In genomic region chr11:47347134-47347533, GRCh38 we compare ENCODE assay signal across 24 cellular contexts. TPM values are rescaled to one million over a fixed set of nuclear protein-coding genes. Genes with fewer than 3 reads are reported as not detected.
A peak's percentile ranks its signal among the peaks of the same experiment; 100 is the strongest.
DNase-seq lines count a peak whose midpoint lies in the region; ATAC-seq, FAIRE-seq and TF ChIP-seq lines count a peak whose summit lies in the region.
"Had no signal": no experiment of that assay in that cellular context is flagged by ENCODE, and none has a peak within 500 bp of the region (broad histone marks: within the 10 kb centered on the region; RNA-seq: fewer than 3 reads in every experiment).

No MANE protein-coding gene starts in this region.

- no peak overlapping the region; a peak in 1 of 4 replicates for H3K9ac ChIP-seq in K562 (ENCODE audit: insufficient read depth in 1 of 2, low read depth in 2 of 2, low read length in 2 of 2)
- H3K9ac ChIP-seq: GM23248 had no signal

- H3K79me2 ChIP-seq in K562 (ENCODE audit: control insufficient read depth, insufficient read depth, low read length) (no peaks in the 10 kb centered on the region), osteoblast (ENCODE audit: insufficient read depth, low read length) (no peaks in the 10 kb centered on the region)

- H4K20me1 ChIP-seq in K562 (replicated peaks; ENCODE audit: control insufficient read depth, insufficient read depth, low read length) (peaks cover 3% of the 10 kb centered on the region; the same call in 1 of the 2 replicates), osteoblast (ENCODE audit: insufficient read depth, low read length) (no peaks in the 10 kb centered on the region)

- POLR2A ChIA-PET in K562 (lab: Yijun Ruan, JAX), result interaction anchor here (1.2 kb wide), 1 partner anchor 87 kb away, joined by 3 read pairs; no protein-coding TSS in a partner anchor

- in situ Hi-C loops in K562 (cut with MboI), result loop anchor here (10.0 kb wide), 1 partner anchor 172 kb away; the partner anchor contains the start of gene ARFGAP2

- H3K9me1 ChIP-seq in K562 (ENCODE audit: control insufficient read depth, insufficient read depth, low read length), result peaks cover 2% of the 10 kb centered on the region

- H3K27me3 ChIP-seq in heart left ventricle (no peaks in the 10 kb centered on the region), K562 (ENCODE audit: control insufficient read depth in 2 of 2, insufficient read depth in 2 of 2, low read length in 2 of 2) (peaks cover 13 to 42% of the 10 kb centered on the region in 2 experiments; a peak in 4 of 5 replicates), osteoblast (ENCODE audit: insufficient read depth, low read length) (peaks cover 5% of the 10 kb centered on the region)
- H3K27me3 ChIP-seq: BE2C had no signal

- H3K4me3 ChIP-seq in heart left ventricle (peak overlapping the region in 9 of 12 donors; percentile 8 to 95 (median 67)), K562 (no peak overlapping the region), osteoblast (ENCODE audit: insufficient read depth, low read length) (no peak overlapping the region)
- H3K4me3 ChIP-seq: GM23248 had no signal

- intact Hi-C loops in heart left ventricle (cut with DNase I), result no loop called here
- intact Hi-C loops in left cardiac atrium (cut with DNase I), result no loop called here
- intact Hi-C loops in K562 (cut with micrococcal nuclease), result no loop called here
- intact Hi-C loops in left ventricle myocardium superior (cut with micrococcal nuclease), result no loop called here

- BruUV-seq in K562 (replicated peaks; lab: Mats Ljungman, UMichigan), result no TSS peak

- ATAC-seq in heart left ventricle (no peak), left cardiac atrium (no peak), K562 (no peak), left ventricle myocardium superior (no peak)
- ATAC-seq: HCT116 had no signal

- peaks cover 0 to 58% (median 3%) of the 10 kb centered on the region in 12 donors for H3K4me1 ChIP-seq in heart left ventricle
- peaks cover 0 to 42% of the 10 kb centered on the region in 2 experiments; a peak in 2 of 5 replicates for H3K4me1 ChIP-seq in K562 (replicated peaks in 1 of 2; ENCODE audit: control insufficient read depth in 2 of 2, insufficient read depth in 2 of 2, low read length in 2 of 2)
- no peaks in the 10 kb centered on the region for H3K4me1 ChIP-seq in osteoblast (ENCODE audit: insufficient read depth, low read length)
- H3K4me1 ChIP-seq: Caco-2 had no signal

- 27 to 56% (median 44%) methylated on average over 5 of the region's 5 CpGs for WGBS in heart left ventricle, 4 donors
- WGBS in K562 (ENCODE audit: insufficient coverage, low coverage, missing lambda C conversion rate), result 20% methylated on average over 5 of the region's 5 CpGs

- H3K27ac ChIP-seq in heart left ventricle (peak overlapping the region in 7 of 12 donors; percentile 4 to 97 (median 59)), K562 (ENCODE audit: extremely low read depth, low read depth, low read length) (no peak overlapping the region), osteoblast (ENCODE audit: low read depth, low read length) (no peak overlapping the region)
- H3K27ac ChIP-seq: GM23248, HL-60 had no signal

- DNase-seq in heart left ventricle, result peak in 1 of 5 donors; percentile 17
- no peak for DNase-seq in left cardiac atrium
- DNase-seq in K562 (ENCODE audit: extremely low read depth in 1 of 4, low spot score in 3 of 4), result no peak
- DNase-seq in left ventricle myocardium superior, result peak; percentile 19
- peak; percentile 35 for DNase-seq in osteoblast (ENCODE audit: insufficient read length, low spot score, missing footprints)
- DNase-seq in HCEC 1CT, result no peak
- no peak for DNase-seq in NCI-H2107 (lab: John Stamatoyannopoulos, UW)
- DNase-seq: ACHN; BE2C; C1 segment of cervical spinal cord; Caco-2; CD4-positive, CD25-positive, alpha-beta regulatory T cell; GM23248; HFFc6; IMR-90 had no signal

- H3K36me3 ChIP-seq in heart left ventricle, result peaks cover 0 to 89% (median 31%) of the 10 kb centered on the region in 9 donors
- no peaks in the 10 kb centered on the region for H3K36me3 ChIP-seq in K562 (ENCODE audit: control insufficient read depth, insufficient read depth, low read length)
- H3K36me3 ChIP-seq in osteoblast (ENCODE audit: insufficient read depth, low read length), result no peaks in the 10 kb centered on the region
- H3K36me3 ChIP-seq: BE2C had no signal

- TF ChIP-seq EP300 in K562 (IDR thresholded peaks at IDR 0.05; ENCODE audit: low read length), result no peak

- TF ChIP-seq POLR2A in heart left ventricle (IDR thresholded peaks at IDR 0.05), result no peak
- TF ChIP-seq POLR2A in K562 (conservative IDR thresholded peaks at IDR 0.05), result no peak

- no peak for TF ChIP-seq CTCF in heart left ventricle (IDR thresholded peaks at IDR 0.05)
- TF ChIP-seq CTCF in K562 (IDR thresholded peaks at IDR 0.05 in 2 of 3, conservative IDR thresholded peaks at IDR 0.05 in 1 of 3; ENCODE audit: insufficient read depth in 2 of 3, low read depth in 1 of 3, low read length in 3 of 3), result no peak
- no peak for TF ChIP-seq CTCF in osteoblast (IDR thresholded peaks at IDR 0.05; ENCODE audit: extremely low read depth, low read depth, low read length)

- FAIRE-seq in K562 (lab: Jason Lieb, UNC), result no peak
- FAIRE-seq: D721Med, G401.6, GM12891, GM19239, H54 had no signal

- no peak overlapping the region for H3K4me2 ChIP-seq in K562 (ENCODE audit: insufficient read depth, low read length)
- H3K4me2 ChIP-seq in osteoblast (ENCODE audit: insufficient read depth, low read length), result no peak overlapping the region

- no peaks in the 10 kb centered on the region for H3K9me3 ChIP-seq in heart left ventricle
- no peaks in the 10 kb centered on the region for H3K9me3 ChIP-seq in K562 (replicated peaks; ENCODE audit: control insufficient read depth, insufficient read depth, low read depth, low read length)
- no peaks in the 10 kb centered on the region for H3K9me3 ChIP-seq in osteoblast (ENCODE audit: low read depth, low read length)
- H3K9me3 ChIP-seq: BE2C, Caco-2 had no signal

- H2AFZ ChIP-seq in K562 (ENCODE audit: low read depth, low read length) (no peak overlapping the region), osteoblast (ENCODE audit: low read length) (no peak overlapping the region)
- H2AFZ ChIP-seq: GM23248 had no signal

- CTCF ChIA-PET in K562 (lab: Yijun Ruan, JAX; ENCODE audit: low intra/inter-chr PET ratio), result no interaction called here

- TF ChIP-seq RAD21 in K562 (CRISPR knock-in tag; conservative IDR thresholded peaks at IDR 0.05 in 1 of 2, IDR thresholded peaks at IDR 0.05 in 1 of 2), result no peak

RNA-seq across cellular contexts. Expression of gene MYBPC3, which starts 5.4 kb away (rescaled TPM):
- total RNA-seq in heart left ventricle (1,000 to 10,000 TPM; 1,340 to 3,074 (median 2,074) TPM), left cardiac atrium (1,000 to 10,000 TPM in 1 of 2 donors, 100 to 1,000 TPM in 1; 966 to 1,049 TPM), K562 (2014; rRNA removed) (not detected in 2 replicates), K562 (2014; rRNA removed; fragmentation: Illumina TruSeq; extraction: Trizol) (not detected in 2 replicates), K562 (2015; rRNA removed; fragmentation: Illumina TruSeq; extraction: Trizol) (not detected in 2 replicates), K562 (2021) (not detected in 2 replicates), left ventricle myocardium superior (2,596 TPM), osteoblast (not detected in 2 replicates)
- polyA plus RNA-seq in heart left ventricle (1,000 to 10,000 TPM in 1 of 2 donors, 100 to 1,000 TPM in 1; 425 to 1,204 TPM), K562 (2011; rRNA removed) (0.07 TPM in 1 of 2 replicates, not detected in the other), K562 (2014; fragmentation: Illumina TruSeq; extraction: Trizol) (not detected in 2 replicates), K562 (2014; fragmentation: Nextera tagmentation; extraction: Ambion mirVana) (not detected), K562 (2014; rRNA removed) (0.01 TPM in 1 of 2 replicates, not detected in the other)
- 0.12 TPM in 1 of 2 replicates, not detected in the other for total RNA-seq in K562 (2011; cell fraction: chromatin; rRNA removed; ENCODE audit: low replicate concordance)
- total RNA-seq in K562 (2011; cell fraction: nucleolus; rRNA removed), result 0.13 TPM in 1 of 2 replicates, not detected in the other
- total RNA-seq in K562 (2011; cell fraction: nucleoplasm; rRNA removed), result 0.07 TPM in 1 of 2 replicates, not detected in the other
- polyA plus RNA-seq in K562 (2011; cell fraction: cytosol; rRNA removed), result 0.03 and 0.04 TPM in 2 replicates
- 0.13 and 0.31 TPM in 2 replicates for polyA plus RNA-seq in K562 (2011; cell fraction: nucleus; rRNA removed)
- 0.06 TPM in 1 of 2 replicates, not detected in the other for polyA plus RNA-seq in K562 (2012)
- polyA minus RNA-seq in K562 (2011; rRNA and poly(A)+ RNA removed), result not detected in 2 replicates
- polyA minus RNA-seq in K562 (2011; cell fraction: cytosol; rRNA and poly(A)+ RNA removed), result not detected in 2 replicates
- not detected in 2 replicates for polyA minus RNA-seq in K562 (2011; cell fraction: nucleus; rRNA and poly(A)+ RNA removed)
- total RNA-seq: A172; Caco-2; CD4-positive, CD25-positive, alpha-beta regulatory T cell; GM23248; HFFc6; HT1080; IMR-90 had no signal
- polyA plus RNA-seq: CD4-positive, CD25-positive, alpha-beta regulatory T cell; GM23248; IMR-90 had no signal

RNA-seq across cellular contexts. Expression of gene SPI1, which starts 31.2 kb away (rescaled TPM):
- 10 to 100 TPM in 4 of 9 donors, 1 to 10 TPM in 5; 2.8 to 78.9 (median 8.5) TPM for total RNA-seq in heart left ventricle
- 1 to 10 TPM; 4.3 to 7.7 TPM for polyA plus RNA-seq in heart left ventricle
- total RNA-seq in left cardiac atrium, result 10 to 100 TPM; 19.5 to 31.4 TPM
- 12.0 and 16.1 TPM in 2 replicates for total RNA-seq in K562 (2011; cell fraction: chromatin; rRNA removed; ENCODE audit: low replicate concordance)
- total RNA-seq in K562 (2011; cell fraction: nucleolus; rRNA removed), result 11.0 and 11.2 TPM in 2 replicates
- total RNA-seq in K562 (2011; cell fraction: nucleoplasm; rRNA removed), result 18.0 and 31.5 TPM in 2 replicates
- total RNA-seq in K562 (2014; rRNA removed), result 23.4 and 32.6 TPM in 2 replicates
- total RNA-seq in K562 (2014; rRNA removed; fragmentation: Illumina TruSeq; extraction: Trizol), result 2.8 and 3.2 TPM in 2 replicates
- 10.3 and 12.5 TPM in 2 replicates for total RNA-seq in K562 (2015; rRNA removed; fragmentation: Illumina TruSeq; extraction: Trizol)
- total RNA-seq in K562 (2021), result 30.7 and 33.7 TPM in 2 replicates
- polyA plus RNA-seq in K562 (2011; rRNA removed), result 8.6 and 28.6 TPM in 2 replicates
- polyA plus RNA-seq in K562 (2011; cell fraction: cytosol; rRNA removed), result 28.0 and 35.1 TPM in 2 replicates
- 24.3 and 25.6 TPM in 2 replicates for polyA plus RNA-seq in K562 (2011; cell fraction: nucleus; rRNA removed)
- polyA plus RNA-seq in K562 (2012), result 20.6 and 54.3 TPM in 2 replicates
- polyA plus RNA-seq in K562 (2014; fragmentation: Illumina TruSeq; extraction: Trizol), result 16.0 and 32.1 TPM in 2 replicates
- under 1 TPM; 0.10 to 0.11 TPM for polyA plus RNA-seq in K562 (2014; fragmentation: Nextera tagmentation; extraction: Ambion mirVana)
- polyA plus RNA-seq in K562 (2014; rRNA removed), result 16.2 and 21.9 TPM in 2 replicates
- 21.0 and 25.6 TPM in 2 replicates for polyA minus RNA-seq in K562 (2011; rRNA and poly(A)+ RNA removed)
- polyA minus RNA-seq in K562 (2011; cell fraction: cytosol; rRNA and poly(A)+ RNA removed), result 22.7 and 32.9 TPM in 2 replicates
- 6.5 and 12.0 TPM in 2 replicates for polyA minus RNA-seq in K562 (2011; cell fraction: nucleus; rRNA and poly(A)+ RNA removed)
- 11.2 TPM for total RNA-seq in left ventricle myocardium superior
- not detected in 2 replicates for total RNA-seq in osteoblast
- total RNA-seq: A172, Caco-2, GM23248, HFFc6, HT1080, IMR-90 had no signal
- polyA plus RNA-seq: IMR-90 had no signal

Comparison
In these comparisons a context has a peak if more than half of its experiments do, and no peak if none do; other contexts are left out.
1. DNase-seq: peak in left ventricle myocardium superior (single experiment) and osteoblast (single experiment); none in left cardiac atrium (single experiment), K562 (0 of 4), HCEC 1CT (single experiment) and NCI-H2107 (single experiment).
2. H3K27ac ChIP-seq: peak in heart left ventricle (7 of 12); none in K562 (single experiment) and osteoblast (single experiment).
3. H3K4me3 ChIP-seq: peak in heart left ventricle (9 of 12); none in K562 (single experiment) and osteoblast (single experiment).
4. RNA of gene MYBPC3, which starts 5.4 kb away (total RNA-seq): 2,596 TPM in left ventricle myocardium superior (single experiment), 1,340 to 3,074 TPM in heart left ventricle and 966 to 1,049 TPM in left cardiac atrium; 0.07 to 0.13 TPM in K562 and not detected in osteoblast; every median in the first group is over 100 times any median in the second.